17 cellular contexts compared by ENCODE assay signal in the genomic region with DNA sequence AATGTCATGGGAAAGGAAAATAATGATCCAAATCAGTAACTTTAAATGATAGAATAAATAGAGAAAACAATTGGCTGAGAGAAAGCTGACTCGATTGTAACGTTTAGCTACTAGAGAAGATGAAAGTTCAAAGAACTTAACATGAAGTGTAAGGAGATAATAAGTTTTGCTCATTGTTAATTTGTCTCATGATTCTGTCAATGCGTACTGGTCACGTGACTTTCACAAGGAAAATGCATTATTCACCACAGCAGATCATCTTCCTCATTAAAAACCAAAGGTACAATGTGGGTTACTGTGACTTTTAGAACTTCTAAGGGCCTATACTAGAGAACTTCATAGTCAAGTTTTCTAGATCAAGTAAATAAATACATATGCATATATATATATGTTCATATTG.
DNase-seq lines count a peak whose midpoint lies in the region; ATAC-seq, FAIRE-seq and TF ChIP-seq lines count a peak whose summit lies in the region.
"Had no signal": no experiment of that assay in that cellular context is flagged by ENCODE, and none has a peak within 500 bp of the region (broad histone marks: within the 10 kb centered on the region; RNA-seq: fewer than 3 reads in every experiment).

No MANE protein-coding gene starts in this region.

- peaks cover 4% of the 10 kb centered on the region for H3K36me3 Mint-ChIP-seq in natural killer cell
- H3K36me3 Mint-ChIP-seq in activated CD4-positive, alpha-beta memory T cell treated with anti-CD3 and anti-CD28 coated beads, Interleukin-2, amount 10 ng/mL, durations not matched to agents 7 days and 5 days (ENCODE audit: low read depth) = no peaks in the 10 kb centered on the region
- H3K36me3 Mint-ChIP-seq: CD4-positive, alpha-beta memory T cell had no signal

- TF ChIP-seq RAD21 in A549 (conservative IDR thresholded peaks at IDR 0.05 in 1 of 2, IDR thresholded peaks at IDR 0.05 in 1 of 2) (no peak), GM12878 (IDR thresholded peaks at IDR 0.05; ENCODE audit: insufficient read depth, low read depth, low read length) (no peak)

- no peak overlapping the region for H3K4me2 ChIP-seq in A549
- no peak overlapping the region for H3K4me2 ChIP-seq in GM12878 (ENCODE audit: control insufficient read depth, insufficient read depth)

- BruUV-seq in GM12878 (replicated peaks; lab: Mats Ljungman, UMichigan) = no TSS peak

- WGBS in A549 (ENCODE audit: missing lambda C conversion rate) = 15% methylated on average over 4 of the region's 4 CpGs
- 59% methylated on average over 4 of the region's 4 CpGs for WGBS in GM12878 (ENCODE audit: insufficient coverage, insufficient replicate concordance, low lambda C conversion rate, missing lambda C conversion rate)

- CTCF ChIA-PET in A549 (lab: Yijun Ruan, JAX) (no interaction called here), GM12878 (lab: Yijun Ruan, JAX) (no interaction called here)
- CTCF ChIA-PET in activated CD4-positive, alpha-beta memory T cell treated with anti-CD3 and anti-CD28 coated beads, Interleukin-2, amount 10 ng/mL, durations not matched to agents 7 days and 5 days (lab: Charles Lee) = no interaction called here

- H3K27ac ChIP-seq in A549 (no peak overlapping the region), GM12878 (ENCODE audit: control insufficient read depth, insufficient read depth) (no peak overlapping the region), right atrium auricular region (no peak overlapping the region)

- no peaks in the 10 kb centered on the region for H3K9me3 ChIP-seq in A549
- H3K9me3 ChIP-seq in GM12878 (replicated peaks; ENCODE audit: control insufficient read depth, insufficient read depth, low read length) = no peaks in the 10 kb centered on the region
- H3K9me3 ChIP-seq in right atrium auricular region = peaks cover 0 to 1% of the 10 kb centered on the region in 2 donors
- H3K9me3 ChIP-seq: HAP-1 had no signal

- TF ChIP-seq POLR2A in A549 (IDR thresholded peaks at IDR 0.05; ENCODE audit: low read length) (no peak), GM12878 (IDR thresholded peaks at IDR 0.05; ENCODE audit: low read depth, low read length) (no peak)

- TF ChIP-seq CTCF in A549 (IDR thresholded peaks at IDR 0.05) = no peak
- no peak for TF ChIP-seq CTCF in GM12878 (IDR thresholded peaks at IDR 0.05 in 2 of 3, conservative IDR thresholded peaks at IDR 0.05 in 1 of 3; ENCODE audit: control insufficient read depth in 2 of 3, extremely low read depth in 1 of 3, insufficient read depth in 1 of 3, low read depth in 3 of 3, low read length in 3 of 3)
- TF ChIP-seq CTCF in natural killer cell (IDR thresholded peaks at IDR 0.05) = no peak
- TF ChIP-seq CTCF in right atrium auricular region (IDR thresholded peaks at IDR 0.05) = no peak

- H3K4me3 Mint-ChIP-seq in natural killer cell = peak overlapping the region; percentile 84
- no peak overlapping the region for H3K4me3 Mint-ChIP-seq in activated CD4-positive, alpha-beta memory T cell treated with anti-CD3 and anti-CD28 coated beads, Interleukin-2, amount 10 ng/mL, durations not matched to agents 7 days and 5 days
- H3K4me3 Mint-ChIP-seq: CD4-positive, alpha-beta memory T cell; HFFc6 had no signal

- H3K4me3 ChIP-seq in A549 = no peak overlapping the region
- no peak overlapping the region for H3K4me3 ChIP-seq in GM12878
- no peak overlapping the region for H3K4me3 ChIP-seq in right atrium auricular region
- H3K4me3 ChIP-seq: HAP-1 had no signal

- DNase-seq in A549 (ENCODE audit: low read depth in 1 of 2, low spot score in 1 of 2) = no peak
- DNase-seq in GM12878 (ENCODE audit: low read depth, low spot score) = no peak
- no peak for DNase-seq in natural killer cell
- DNase-seq in activated CD4-positive, alpha-beta memory T cell treated with anti-CD3 and anti-CD28 coated beads, Interleukin-2, amount 10 ng/mL, durations not matched to agents 7 days and 5 days = no peak
- DNase-seq in effector CD4-positive, alpha-beta T cell = no peak
- DNase-seq in right atrium auricular region (ENCODE audit: low spot score) = no peak
- DNase-seq: 8988T; C1 segment of cervical spinal cord; Calu3; CD4-positive, alpha-beta memory T cell; DMS53; DMS79 treated with DMSO at 0.1 percent for 48 hours; GF-D8; GOT3; HFFc6 had no signal

- H3K9me3 Mint-ChIP-seq in natural killer cell = peaks cover 0 to 6% of the 10 kb centered on the region in 2 donors
- H3K9me3 Mint-ChIP-seq in activated CD4-positive, alpha-beta memory T cell treated with anti-CD3 and anti-CD28 coated beads, Interleukin-2, amount 10 ng/mL, durations not matched to agents 7 days and 5 days = peaks cover 5% of the 10 kb centered on the region

- ATAC-seq in A549 (no peak), GM12878 (no peak), natural killer cell (peak in 2 of 3 donors; percentile 24 to 40)

- no peak overlapping the region for H3K9ac ChIP-seq in GM12878 (ENCODE audit: control insufficient read depth, insufficient read depth, low read length)

- in situ Hi-C loops in GM12878 (cut with MboI) = no loop called here

- no peaks in the 10 kb centered on the region for H3K27me3 ChIP-seq in GM12878 (replicated peaks in 1 of 2; ENCODE audit: control insufficient read depth in 2 of 2, insufficient read depth in 2 of 2, low read length in 1 of 2)
- H3K27me3 ChIP-seq in right atrium auricular region = no peaks in the 10 kb centered on the region

- RAD21 ChIA-PET in GM12878 (lab: Charles Lee; ENCODE audit: unreplicated experiment) = no interaction called here

- no peak overlapping the region for H2AFZ ChIP-seq in GM12878 (ENCODE audit: control insufficient read depth, low read depth, low read length)

- no peaks in the 10 kb centered on the region for H3K27me3 Mint-ChIP-seq in natural killer cell (ENCODE audit: low read depth in 2 of 2)
- no peaks in the 10 kb centered on the region for H3K27me3 Mint-ChIP-seq in activated CD4-positive, alpha-beta memory T cell treated with anti-CD3 and anti-CD28 coated beads, Interleukin-2, amount 10 ng/mL, durations not matched to agents 7 days and 5 days
- H3K27me3 Mint-ChIP-seq: CD4-positive, alpha-beta memory T cell had no signal

- no peak for FAIRE-seq in A549 (lab: Jason Lieb, UNC)
- no peak for FAIRE-seq in GM12878 (lab: Jason Lieb, UNC)
- FAIRE-seq: GM12892 had no signal

- no peaks in the 10 kb centered on the region for H3K36me3 ChIP-seq in GM12878 (ENCODE audit: control insufficient read depth in 2 of 2, insufficient read depth in 2 of 2, low read length in 1 of 2)
- H3K36me3 ChIP-seq in right atrium auricular region = no peaks in the 10 kb centered on the region
- H3K36me3 ChIP-seq: HAP-1 had no signal

- intact Hi-C loops in GM12878 (cut with micrococcal nuclease; ENCODE audit: unreplicated experiment) = no loop called here
- intact Hi-C loops in natural killer cell (cut with micrococcal nuclease) = no loop called here

- H3K27ac Mint-ChIP-seq in natural killer cell = peak overlapping the region; percentile 37 to 93
- no peak overlapping the region for H3K27ac Mint-ChIP-seq in activated CD4-positive, alpha-beta memory T cell treated with anti-CD3 and anti-CD28 coated beads, Interleukin-2, amount 10 ng/mL, durations not matched to agents 7 days and 5 days
- H3K27ac Mint-ChIP-seq: CD4-positive, alpha-beta memory T cell; HFFc6 had no signal

- peaks cover 12 to 31% of the 10 kb centered on the region in 2 donors for H3K4me1 Mint-ChIP-seq in natural killer cell
- no peaks in the 10 kb centered on the region for H3K4me1 Mint-ChIP-seq in activated CD4-positive, alpha-beta memory T cell treated with anti-CD3 and anti-CD28 coated beads, Interleukin-2, amount 10 ng/mL, durations not matched to agents 7 days and 5 days
- H3K4me1 Mint-ChIP-seq: CD4-positive, alpha-beta memory T cell had no signal

- TF ChIP-seq EP300 in A549 (IDR thresholded peaks at IDR 0.05) = no peak
- TF ChIP-seq EP300 in GM12878 (IDR thresholded peaks at IDR 0.05; ENCODE audit: borderline replicate concordance in 1 of 2, control insufficient read depth in 1 of 2, low read depth in 2 of 2, low read length in 2 of 2) = no peak

- POLR2A ChIA-PET in A549 (lab: Yijun Ruan, JAX) (no interaction called here), GM12878 (lab: Charles Lee) (no interaction called here)
- POLR2A ChIA-PET in activated CD4-positive, alpha-beta memory T cell treated with anti-CD3 and anti-CD28 coated beads, Interleukin-2, amount 10 ng/mL, durations not matched to agents 7 days and 5 days (lab: Charles Lee) = no interaction called here

- no peaks in the 10 kb centered on the region for H3K4me1 ChIP-seq in A549
- H3K4me1 ChIP-seq in GM12878 (ENCODE audit: control insufficient read depth, insufficient read depth, low read length) = no peaks in the 10 kb centered on the region
- no peaks in the 10 kb centered on the region for H3K4me1 ChIP-seq in right atrium auricular region
- H3K4me1 ChIP-seq: HAP-1 had no signal

- SMC1A ChIA-PET in GM12878 (lab: Charles Lee; ENCODE audit: uncharacterized antibody, unreplicated experiment) = no interaction called here

- H4K20me1 ChIP-seq in GM12878 (ENCODE audit: control insufficient read depth, insufficient read depth) = no peaks in the 10 kb centered on the region

- H3K79me2 ChIP-seq in GM12878 (ENCODE audit: control insufficient read depth, insufficient read depth, low read length) = no peaks in the 10 kb centered on the region

TF ChIP-seq in A549, 52 proteins besides CTCF, POLR2A, EP300 and RAD21:
- TF ChIP-seq CBX8 (IDR thresholded peaks at IDR 0.05) = no peak
- TF ChIP-seq, protein P1, sequence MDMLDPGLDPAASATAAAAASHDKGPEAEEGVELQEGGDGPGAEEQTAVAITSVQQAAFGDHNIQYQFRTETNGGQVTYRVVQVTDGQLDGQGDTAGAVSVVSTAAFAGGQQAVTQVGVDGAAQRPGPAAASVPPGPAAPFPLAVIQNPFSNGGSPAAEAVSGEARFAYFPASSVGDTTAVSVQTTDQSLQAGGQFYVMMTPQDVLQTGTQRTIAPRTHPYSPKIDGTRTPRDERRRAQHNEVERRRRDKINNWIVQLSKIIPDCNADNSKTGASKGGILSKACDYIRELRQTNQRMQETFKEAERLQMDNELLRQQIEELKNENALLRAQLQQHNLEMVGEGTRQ (IDR thresholded peaks at IDR 0.05) = peak; percentile 16; the same call in 1 of the 2 replicates
TF ChIP-seq in A549: peak in this region for 1.

TF ChIP-seq in GM12878, 131 proteins besides CTCF, POLR2A, EP300 and RAD21:
- TF ChIP-seq SMAD1 (IDR thresholded peaks at IDR 0.05; ENCODE audit: low read depth, partially characterized antibody) = no peak
- TF ChIP-seq RAD51 (IDR thresholded peaks at IDR 0.05) = peak; percentile 58; the same call in 1 of the 2 replicates

Comparison
In these comparisons a context has a peak if more than half of its experiments do, and no peak if none do; other contexts are left out.
1. ATAC-seq: peak in natural killer cell (2 of 3); none in A549 (0 of 2) and GM12878 (single experiment).